19 cellular contexts compared by ENCODE assay signal in genomic region chr21:44489962-44490361, GRCh38. TPM values are rescaled to one million over a fixed set of nuclear protein-coding genes. Genes with fewer than 3 reads are reported as not detected.
DNase-seq lines count a peak whose midpoint lies in the region; ATAC-seq and TF ChIP-seq lines count a peak whose summit lies in the region.
"Had no signal": no experiment of that assay in that cellular context is flagged by ENCODE, and none has a peak within 500 bp of the region (broad histone marks: within the 10 kb centered on the region; RNA-seq: fewer than 3 reads in every experiment).

No MANE protein-coding gene starts in this region.

- peak; percentile 6 for DNase-seq in ELR (ENCODE audit: low read depth)
- no peak for DNase-seq in HFF-Myc (ENCODE audit: extremely low read depth, low read depth)
- DNase-seq in WERI-Rb-1 = no peak
- DNase-seq in iPS-NIHi11 (ENCODE audit: low spot score) = peak; percentile 56
- no peak for DNase-seq in NCI-H1417 (lab: John Stamatoyannopoulos, UW)
- DNase-seq in T-cell = no peak
- DNase-seq: activated CD4-positive, alpha-beta T cell treated with anti-CD3 and anti-CD28 coated beads, Interleukin-2, amount 50 U/mL, for 1 hour; activated naive CD8-positive, alpha-beta T cell treated with anti-CD3 and anti-CD28 coated beads, Interleukin-2, amount 10 ng/mL, durations not matched to agents 7 days and 5 days; activated T-cell treated with anti-CD3 and anti-CD28 coated beads, Interleukin-2, amount 50 U/mL, for 4 hours; C1 segment of cervical spinal cord; DMS79; NCI-H146; NCI-H226; tibial artery had no signal

- H3K27ac ChIP-seq in WERI-Rb-1 = no peak overlapping the region
- H3K27ac ChIP-seq: SJSA1, tibial artery had no signal

- H3K4me1 Mint-ChIP-seq in T-cell = peaks cover 6 to 10% (median 8%) of the 10 kb centered on the region in 3 donors

- ATAC-seq in HG03095 (IDR thresholded peaks at IDR 0.05; ENCODE audit: unreplicated experiment) = no peak
- no peak for ATAC-seq in T-cell (replicated peaks in 1 of 4)
- ATAC-seq: activated T-cell treated with anti-CD3 and anti-CD28 coated beads, Interleukin-2, amount 50 U/mL, for 4 hours had no signal

- H3K9me3 Mint-ChIP-seq in T-cell = peaks cover 5 to 13% (median 7%) of the 10 kb centered on the region in 3 donors

- H3K27ac Mint-ChIP-seq in T-cell = no peak overlapping the region
- H3K27ac Mint-ChIP-seq: activated naive CD8-positive, alpha-beta T cell treated with anti-CD3 and anti-CD28 coated beads, Interleukin-2, amount 10 ng/mL, durations not matched to agents 7 days and 5 days had no signal

- POLR2A ChIA-PET in T-cell (lab: Charles Lee) = no interaction called here

- TF ChIP-seq CTCF in HFF-Myc (IDR thresholded peaks at IDR 0.05; ENCODE audit: low read depth, low read length, missing control alignments) = peak; percentile 17
- peak; percentile 60 for TF ChIP-seq CTCF in WERI-Rb-1 (IDR thresholded peaks at IDR 0.05; ENCODE audit: low read depth, low read length)

- H3K27me3 ChIP-seq in WERI-Rb-1 (ENCODE audit: insufficient read depth, low read depth, severe bottlenecking) = no peaks in the 10 kb centered on the region
- H3K27me3 ChIP-seq: SJSA1 had no signal

- H3K4me3 ChIP-seq in HFF-Myc (replicated peaks; ENCODE audit: low read depth, low read length) = no peak overlapping the region
- no peak overlapping the region for H3K4me3 ChIP-seq in WERI-Rb-1 (ENCODE audit: low read depth, low read length)
- H3K4me3 ChIP-seq: SJSA1, tibial artery had no signal

- CTCF ChIA-PET in T-cell (lab: Charles Lee) = interaction anchor here in 1 of 2 donors (0.7 kb wide), 1 partner anchor 217 kb away, joined by 4 read pairs; no protein-coding TSS in a partner anchor

- H3K9me3 ChIP-seq in WERI-Rb-1 (ENCODE audit: severe bottlenecking) = peaks cover 39% of the 10 kb centered on the region

- H3K27me3 Mint-ChIP-seq in T-cell = peaks cover 13 to 18% of the 10 kb centered on the region in 2 donors

- no peak overlapping the region for H3K4me3 Mint-ChIP-seq in T-cell
- H3K4me3 Mint-ChIP-seq: activated naive CD8-positive, alpha-beta T cell treated with anti-CD3 and anti-CD28 coated beads, Interleukin-2, amount 10 ng/mL, durations not matched to agents 7 days and 5 days; activated T-cell treated with anti-CD3 and anti-CD28 coated beads, Interleukin-2, amount 50 U/mL, for 4 hours had no signal

- H3K36me3 ChIP-seq in WERI-Rb-1 = no peaks in the 10 kb centered on the region
- H3K36me3 ChIP-seq: SJSA1 had no signal

- H3K36me3 Mint-ChIP-seq in T-cell = peaks cover 3% of the 10 kb centered on the region

RNA-seq across cellular contexts. Expression of gene LRRC3, which starts 34.7 kb away (rescaled TPM):
- total RNA-seq in T-cell = 1 to 10 TPM in 2 of 5 donors, under 1 TPM in 3; 0.76 to 2.2 (median 0.98) TPM

RNA-seq across cellular contexts. Expression of gene KRTAP10-1, which starts 50.0 kb away (rescaled TPM):
- total RNA-seq in T-cell = not detected
- total RNA-seq: activated naive CD8-positive, alpha-beta T cell treated with anti-CD3 and anti-CD28 coated beads, Interleukin-2, amount 10 ng/mL, durations not matched to agents 7 days and 5 days; activated T-cell treated with anti-CD3 and anti-CD28 coated beads, Interleukin-2, amount 50 U/mL, for 4 hours; bronchial epithelial cell; liver; osteoblast; SJSA1 had no signal

Comparison
In these comparisons a context has a peak if more than half of its experiments do, and no peak if none do; other contexts are left out.
1. DNase-seq: peak in ELR (single experiment) and iPS-NIHi11 (single experiment); none in HFF-Myc (single experiment), WERI-Rb-1 (single experiment), NCI-H1417 (0 of 3) and T-cell (0 of 34).